ENCODE assay signal across 1 cellular context in genomic region chr15:77633913-77634265, GRCh38.
TF ChIP-seq lines count a peak whose summit lies in the region.

No MANE protein-coding gene starts in this region.

TF ChIP-seq in WTC11, 78 proteins besides CTCF, POLR2A, EP300 and RAD21 (continued from another document):
- TF ChIP-seq ARID4B (CRISPR knock-in tag; IDR thresholded peaks at IDR 0.05; ENCODE audit: borderline replicate concordance): 0 out of 2 replicates have a peak, but pooled peaks have one; percentile 7
- no peak for TF ChIP-seq ATF2 (CRISPR knock-in tag; IDR thresholded peaks at IDR 0.05; ENCODE audit: borderline replicate concordance, low read depth)
- peak; percentile 57; the same call in 1 of the 2 replicates for TF ChIP-seq SP1 (CRISPR knock-in tag; conservative IDR thresholded peaks at IDR 0.05)
- TF ChIP-seq ATF3 (CRISPR knock-in tag; conservative IDR thresholded peaks at IDR 0.05): no peak
- no peak for TF ChIP-seq HMGA2 (CRISPR knock-in tag; IDR thresholded peaks at IDR 0.05)
- no peak for TF ChIP-seq IRF2 (CRISPR knock-in tag; IDR thresholded peaks at IDR 0.05; ENCODE audit: borderline replicate concordance, low read depth)
- no peak for TF ChIP-seq E2F1 (CRISPR knock-in tag; IDR thresholded peaks at IDR 0.05)
- peak; percentile 56 for TF ChIP-seq MYBL2 (CRISPR knock-in tag; IDR thresholded peaks at IDR 0.05)
- no peak; the same call in 1 of the 2 replicates for TF ChIP-seq FOXK1 (CRISPR knock-in tag; IDR thresholded peaks at IDR 0.05)
- TF ChIP-seq CREB1 (CRISPR knock-in tag; IDR thresholded peaks at IDR 0.05): no peak
- TF ChIP-seq ZNF281 (CRISPR knock-in tag; IDR thresholded peaks at IDR 0.05): peak; percentile 95
- no peak for TF ChIP-seq MLX (CRISPR knock-in tag; IDR thresholded peaks at IDR 0.05)
- no peak for TF ChIP-seq NR2C2 (CRISPR knock-in tag; IDR thresholded peaks at IDR 0.05)
- no peak for TF ChIP-seq ZMAT4 (CRISPR knock-in tag; IDR thresholded peaks at IDR 0.05)
- TF ChIP-seq STAT6 (CRISPR knock-in tag; conservative IDR thresholded peaks at IDR 0.05; ENCODE audit: low read depth): no peak
- TF ChIP-seq CDX4 (CRISPR knock-in tag; IDR thresholded peaks at IDR 0.05; ENCODE audit: borderline replicate concordance): no peak
- TF ChIP-seq ZNF532 (CRISPR knock-in tag; IDR thresholded peaks at IDR 0.05; ENCODE audit: borderline replicate concordance): no peak
- TF ChIP-seq FOXJ3 (CRISPR knock-in tag; IDR thresholded peaks at IDR 0.05; ENCODE audit: borderline replicate concordance): no peak
- TF ChIP-seq ZNF232 (CRISPR knock-in tag; IDR thresholded peaks at IDR 0.05): 0 out of 2 replicates have a peak, but pooled peaks have one; percentile 29
- no peak for TF ChIP-seq GRHL2 (CRISPR knock-in tag; IDR thresholded peaks at IDR 0.05; ENCODE audit: insufficient replicate concordance, severe bottlenecking)
- no peak for TF ChIP-seq JAZF1 (CRISPR knock-in tag; IDR thresholded peaks at IDR 0.05)
- TF ChIP-seq PRRX2 (CRISPR knock-in tag; IDR thresholded peaks at IDR 0.05): no peak
- peak; percentile 14; the same call in 1 of the 2 replicates for TF ChIP-seq ETV6 (CRISPR knock-in tag; IDR thresholded peaks at IDR 0.05)
- TF ChIP-seq JUN (CRISPR knock-in tag; IDR thresholded peaks at IDR 0.05): no peak
- TF ChIP-seq ATF6 (CRISPR knock-in tag; IDR thresholded peaks at IDR 0.05): no peak
- no peak; the same call in 1 of the 2 replicates for TF ChIP-seq NFYB (CRISPR knock-in tag; conservative IDR thresholded peaks at IDR 0.05; ENCODE audit: low read depth)
- no peak for TF ChIP-seq PREB (CRISPR knock-in tag; IDR thresholded peaks at IDR 0.05; ENCODE audit: borderline replicate concordance)
